Comparison of ENCODE assay signal across 8 cellular contexts in the genomic region with DNA sequence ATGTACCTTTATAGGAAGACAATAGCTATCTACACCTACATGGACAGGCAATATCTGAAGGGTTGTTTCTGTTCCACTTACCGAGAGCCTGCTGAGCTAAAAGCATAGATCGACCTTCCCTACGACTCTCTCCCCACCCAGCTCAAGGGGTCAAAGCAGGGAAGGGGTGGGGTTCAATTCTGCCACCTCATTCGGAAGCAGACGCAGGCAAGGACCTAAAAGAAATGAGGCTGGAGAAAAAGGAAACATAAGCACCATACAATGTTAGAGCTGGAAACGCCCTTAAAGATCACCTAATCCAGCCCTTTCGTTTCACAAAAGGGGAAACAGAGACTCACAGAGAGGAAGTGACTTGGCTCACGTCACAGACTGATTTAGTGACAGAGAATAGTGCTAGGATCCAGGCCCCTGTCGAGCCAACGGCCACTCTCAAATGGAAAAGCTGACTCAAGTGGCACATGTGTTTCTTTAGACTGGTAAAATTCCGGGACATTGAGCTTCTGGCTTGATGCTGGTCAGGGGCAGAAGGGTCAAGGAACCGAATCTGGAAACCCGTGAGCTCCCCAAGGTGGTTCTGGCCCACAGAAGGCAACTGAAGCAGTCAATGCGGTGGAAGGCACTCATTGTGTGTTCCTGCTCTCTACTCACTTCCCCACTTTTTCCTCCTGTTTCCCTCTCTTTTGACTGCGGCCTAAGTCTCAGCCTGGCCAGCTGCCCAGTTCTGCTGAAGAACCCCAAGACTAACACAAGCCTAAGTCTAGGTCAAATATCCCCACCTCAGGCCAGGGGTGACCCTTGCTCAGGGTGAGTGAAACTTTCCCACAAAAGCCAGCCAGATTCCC. TPM values are rescaled to one million over a fixed set of nuclear protein-coding genes. Genes with fewer than 3 reads are reported as not detected.
DNase-seq lines count a peak whose midpoint lies in the region; ATAC-seq and TF ChIP-seq lines count a peak whose summit lies in the region.

No MANE protein-coding gene starts in this region.

- H3K27me3 ChIP-seq in colonic mucosa = no peaks in the 10 kb centered on the region

- H3K9me3 ChIP-seq in colonic mucosa = no peaks in the 10 kb centered on the region

- no peaks in the 10 kb centered on the region for H3K4me1 ChIP-seq in colonic mucosa

- H3K9ac ChIP-seq in colonic mucosa (ENCODE audit: low read depth in 2 of 2, low read length in 2 of 2) = peak overlapping the region; percentile 46 to 50

- H3K9me3 Mint-ChIP-seq in natural killer cell treated with Interleukin-12 subunit alpha and Interleukin-12 subunit beta and Interleukin-15 and Interleukin-18, amount 100 ng/mL, for 72 hours = no peaks in the 10 kb centered on the region

- no peaks in the 10 kb centered on the region for H3K36me3 Mint-ChIP-seq in natural killer cell treated with Interleukin-12 subunit alpha and Interleukin-12 subunit beta and Interleukin-15 and Interleukin-18, amount 100 ng/mL, for 72 hours

- intact Hi-C loops in colonic mucosa (cut with DNase I) = no loop called here

- no peaks in the 10 kb centered on the region for H3K27me3 Mint-ChIP-seq in natural killer cell treated with Interleukin-12 subunit alpha and Interleukin-12 subunit beta and Interleukin-15 and Interleukin-18, amount 100 ng/mL, for 72 hours

- peak overlapping the region; percentile 99 for H3K27ac Mint-ChIP-seq in natural killer cell treated with Interleukin-12 subunit alpha and Interleukin-12 subunit beta and Interleukin-15 and Interleukin-18, amount 100 ng/mL, for 72 hours

- no peaks in the 10 kb centered on the region for H3K36me3 ChIP-seq in colonic mucosa

- H3K27ac ChIP-seq in colonic mucosa = peak overlapping the region; percentile 68

- TF ChIP-seq CTCF in colonic mucosa (IDR thresholded peaks at IDR 0.05) = no peak

- H3K4me3 ChIP-seq in colonic mucosa = no peak overlapping the region

- ATAC-seq in GM18867 (IDR thresholded peaks at IDR 0.05; ENCODE audit: unreplicated experiment) (peak; percentile 54), HG02798 (IDR thresholded peaks at IDR 0.05; ENCODE audit: poor library complexity, unreplicated experiment) (peak; percentile 36), HG02981 (IDR thresholded peaks at IDR 0.05; ENCODE audit: unreplicated experiment) (no peak)
- peak; percentile 65 to 76 for ATAC-seq in natural killer cell treated with Interleukin-12 subunit alpha and Interleukin-12 subunit beta and Interleukin-15 and Interleukin-18, amount 100 ng/mL, for 72 hours

- DNase-seq in SIG-M5 (lab: John Stamatoyannopoulos, UW) = peak; percentile 71
- DNase-seq in colonic mucosa = no peak
- DNase-seq in natural killer cell treated with Interleukin-12 subunit alpha and Interleukin-12 subunit beta and Interleukin-15 and Interleukin-18, amount 100 ng/mL, for 72 hours (ENCODE audit: low spot score) = no peak
- DNase-seq in epidermal melanocyte (ENCODE audit: insufficient read length, low spot score) = no peak
- no peak for DNase-seq in effector CD8-positive, alpha-beta T cell (lab: John Stamatoyannopoulos, UW)

- H3K4me1 Mint-ChIP-seq in natural killer cell treated with Interleukin-12 subunit alpha and Interleukin-12 subunit beta and Interleukin-15 and Interleukin-18, amount 100 ng/mL, for 72 hours (ENCODE audit: low read depth in 2 of 2) = peaks cover 58 to 79% of the 10 kb centered on the region in 2 donors

- peak overlapping the region; percentile 98 for H3K4me3 Mint-ChIP-seq in natural killer cell treated with Interleukin-12 subunit alpha and Interleukin-12 subunit beta and Interleukin-15 and Interleukin-18, amount 100 ng/mL, for 72 hours

RNA-seq across cellular contexts. Expression of gene SEPTIN6, which starts 7.5 kb away (rescaled TPM):
- total RNA-seq in colonic mucosa = 10 to 100 TPM in 1 of 2 donors, 1 to 10 TPM in 1; 9.4 to 21.2 TPM
- total RNA-seq in natural killer cell treated with Interleukin-12 subunit alpha and Interleukin-12 subunit beta and Interleukin-15 and Interleukin-18, amount 100 ng/mL, for 72 hours = 10 to 100 TPM; 79.7 to 84.0 TPM
